ENCODE assay signal across 9 cellular contexts in the genomic region with DNA sequence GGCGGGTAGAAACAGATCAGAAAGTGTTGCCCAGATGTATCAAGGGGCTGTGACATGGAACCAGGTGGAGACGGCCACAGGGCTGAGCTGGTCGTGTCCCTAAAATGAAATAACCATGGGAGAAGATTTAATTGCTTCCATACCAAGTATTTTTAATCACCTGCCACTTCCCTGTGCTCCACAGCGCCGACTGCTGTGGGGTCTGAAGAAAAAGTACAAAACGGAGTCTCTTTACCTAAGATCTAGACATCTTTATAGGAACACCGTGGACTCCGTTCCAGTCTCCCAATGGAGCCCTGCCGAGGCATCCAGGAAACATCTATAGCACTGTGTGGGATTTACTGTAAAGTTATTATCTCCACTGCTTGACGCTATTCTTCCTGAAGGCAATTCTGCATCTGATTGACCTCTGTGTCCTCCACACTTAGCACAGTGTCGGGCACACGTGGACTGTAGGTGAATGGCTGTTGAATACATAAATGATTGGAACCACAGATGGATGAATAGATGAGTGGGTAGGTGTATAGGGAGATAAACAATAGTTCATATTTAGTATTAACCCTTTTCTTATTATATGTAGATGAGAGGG. TPM values are rescaled to one million over a fixed set of nuclear protein-coding genes. Genes with fewer than 3 reads are reported as not detected.
DNase-seq lines count a peak whose midpoint lies in the region; TF ChIP-seq lines count a peak whose summit lies in the region.
"Had no signal": no experiment of that assay in that cellular context is flagged by ENCODE, and none has a peak within 500 bp of the region (broad histone marks: within the 10 kb centered on the region; RNA-seq: fewer than 3 reads in every experiment).

No MANE protein-coding gene starts in this region.

- POLR2A ChIA-PET in Caco-2 (lab: Charles Lee), result no interaction called here

- no peaks in the 10 kb centered on the region for H3K27me3 ChIP-seq in Caco-2 (replicated peaks; ENCODE audit: control insufficient read depth, insufficient read depth, low read length)

- H3K4me3 Mint-ChIP-seq in Caco-2 (ENCODE audit: unreplicated experiment), result no peak overlapping the region
- no peak overlapping the region for H3K4me3 Mint-ChIP-seq in immature natural killer cell

- intact Hi-C loops in Caco-2 (cut with micrococcal nuclease; ENCODE audit: unreplicated experiment), result loop anchor here (1.0 to 5.0 kb wide), 4 partner anchors 107 to 889 kb away; no protein-coding TSS in a partner anchor

- H3K4me1 Mint-ChIP-seq in Caco-2 (ENCODE audit: low read depth, unreplicated experiment), result no peaks in the 10 kb centered on the region
- no peaks in the 10 kb centered on the region for H3K4me1 Mint-ChIP-seq in immature natural killer cell

- H3K4me3 ChIP-seq in Caco-2 (ENCODE audit: low read depth, low read length), result no peak overlapping the region

- H3K4me1 ChIP-seq in Caco-2, result no peaks in the 10 kb centered on the region

- TF ChIP-seq CTCF in Caco-2 (IDR thresholded peaks at IDR 0.05; ENCODE audit: insufficient read depth in 1 of 2, low read depth in 1 of 2, low read length in 1 of 2, severe bottlenecking in 1 of 2, unreplicated experiment in 1 of 2), result peak; percentile 78 to 87

- H3K27ac Mint-ChIP-seq in Caco-2 (ENCODE audit: unreplicated experiment), result no peak overlapping the region
- no peak overlapping the region for H3K27ac Mint-ChIP-seq in immature natural killer cell

- H3K36me3 ChIP-seq in Caco-2 (ENCODE audit: control insufficient read depth, insufficient read depth, low read length), result no peaks in the 10 kb centered on the region

- H3K9me3 ChIP-seq in Caco-2, result no peaks in the 10 kb centered on the region

- peaks cover 14% of the 10 kb centered on the region for H3K27me3 Mint-ChIP-seq in Caco-2 (ENCODE audit: insufficient read depth, unreplicated experiment)
- H3K27me3 Mint-ChIP-seq in immature natural killer cell (ENCODE audit: low read depth in 3 of 3), result peaks cover 1 to 12% (median 6%) of the 10 kb centered on the region in 3 donors

- DNase-seq in Caco-2, result peak in 1 of 2 experiments; percentile 49
- peak; percentile 22 for DNase-seq in HCEC 1CT
- DNase-seq in activated CD4-positive, alpha-beta T cell treated with anti-CD3 and anti-CD28 coated beads, Interleukin-2, amount 50 U/mL, for 1 hour, result peak; percentile 19
- DNase-seq in immature natural killer cell, result peak in 2 of 3 donors; percentile 15 to 18
- DNase-seq in NCI-H1436 treated with DMSO at 0.1 percent for 48 hours (lab: John Stamatoyannopoulos, UW), result no peak
- no peak for DNase-seq in COLO829 (ENCODE audit: low spot score)
- DNase-seq in NCI-H1417 treated with DMSO at 0.1 percent for 48 hours (lab: John Stamatoyannopoulos, UW), result no peak
- no peak for DNase-seq in NCI-H1436 (lab: John Stamatoyannopoulos, UW)

- CTCF ChIA-PET in Caco-2 (lab: Charles Lee), result no interaction called here

- no TSS peak for BruUV-seq in Caco-2 (replicated peaks; lab: Mats Ljungman, UMichigan)

- H3K36me3 Mint-ChIP-seq in Caco-2 (ENCODE audit: insufficient read depth, unreplicated experiment) (no peaks in the 10 kb centered on the region), immature natural killer cell (no peaks in the 10 kb centered on the region)

- H3K9me3 Mint-ChIP-seq in Caco-2 (ENCODE audit: unreplicated experiment) (no peaks in the 10 kb centered on the region), immature natural killer cell (no peaks in the 10 kb centered on the region)

RNA-seq across cellular contexts. Expression of a gene that starts 21.6 kb away (rescaled TPM):
- not detected in 2 replicates for total RNA-seq in Caco-2 (2022)
- polyA plus RNA-seq in immature natural killer cell, result 100 to 1,000 TPM; 164 to 231 (median 178) TPM
- total RNA-seq: HT1080 had no signal

Comparison
In these comparisons a context has a peak if more than half of its experiments do, and no peak if none do; other contexts are left out.
1. DNase-seq: peak in HCEC 1CT (single experiment), activated CD4-positive, alpha-beta T cell treated with anti-CD3 and anti-CD28 coated beads, Interleukin-2, amount 50 U/mL, for 1 hour (single experiment) and immature natural killer cell (2 of 3); none in NCI-H1436 treated with DMSO at 0.1 percent for 48 hours (single experiment), COLO829 (single experiment), NCI-H1417 treated with DMSO at 0.1 percent for 48 hours (single experiment) and NCI-H1436 (single experiment).